8 cellular contexts compared by ENCODE assay signal in the genomic region with DNA sequence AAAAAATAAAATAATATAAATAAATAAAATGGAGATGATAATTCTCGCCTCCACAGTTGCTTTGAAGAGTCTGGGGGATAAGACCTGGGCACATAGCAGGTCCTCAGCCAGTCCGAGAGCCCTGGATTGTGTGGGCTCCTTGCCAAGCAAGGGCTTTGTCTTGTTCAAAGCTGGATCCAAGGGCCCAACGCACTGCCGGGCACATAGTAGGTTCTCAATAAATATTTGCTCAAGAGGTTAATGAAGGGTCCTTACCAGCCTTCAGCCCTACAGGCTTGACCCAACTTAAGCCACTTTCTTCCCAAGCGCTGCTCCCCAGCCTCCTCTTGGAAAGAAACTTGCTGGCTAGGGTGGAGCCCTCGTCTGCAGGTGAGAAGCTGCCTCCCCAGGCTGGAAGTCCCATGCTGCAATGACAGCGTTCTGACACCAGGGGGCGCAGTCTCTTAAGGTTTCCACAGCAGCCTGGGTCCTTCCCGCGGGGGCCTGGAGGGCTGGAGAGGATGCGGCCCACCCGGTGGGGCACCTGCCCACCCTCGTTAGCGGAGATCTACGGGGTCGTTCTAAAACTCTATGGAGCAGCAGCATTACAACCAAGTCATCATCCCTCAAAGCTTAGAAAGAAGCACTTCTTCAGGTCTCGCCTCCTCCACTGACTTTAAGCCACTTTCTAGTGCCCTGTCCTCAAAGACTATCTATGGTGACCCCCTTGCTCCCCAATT.
DNase-seq lines count a peak whose midpoint lies in the region; ATAC-seq and TF ChIP-seq lines count a peak whose summit lies in the region.

No MANE protein-coding gene starts in this region.

- H3K27ac Mint-ChIP-seq in Caco-2 (ENCODE audit: unreplicated experiment) (no peak overlapping the region), natural killer cell (peak overlapping the region; percentile 11 to 63)

- H3K36me3 Mint-ChIP-seq in Caco-2 (ENCODE audit: insufficient read depth, unreplicated experiment) (no peaks in the 10 kb centered on the region), natural killer cell (no peaks in the 10 kb centered on the region)

- H2AFZ ChIP-seq in OCI-LY1 (ENCODE audit: low read length): no peak overlapping the region

- no peak overlapping the region for H3K27ac ChIP-seq in OCI-LY1 (ENCODE audit: low read depth, low read length, poor library complexity, severe bottlenecking)

- H3F3A ChIP-seq in OCI-LY1 (ENCODE audit: insufficient read depth, low read length): no peaks in the 10 kb centered on the region

- CTCF ChIA-PET in Caco-2 (lab: Charles Lee): interaction anchor here (0.6 to 1.2 kb wide), 10 partner anchors 9 to 817 kb away, joined by 3 to 6 read pairs (median 4); no protein-coding TSS in a partner anchor

- POLR2A ChIA-PET in Caco-2 (lab: Charles Lee): no interaction called here

- no peaks in the 10 kb centered on the region for H3K9me2 ChIP-seq in OCI-LY1 (ENCODE audit: low read depth, low read length)

- intact Hi-C loops in Caco-2 (cut with micrococcal nuclease; ENCODE audit: unreplicated experiment): loop anchor here (1.0 to 10.0 kb wide), 3 partner anchors 128 to 260 kb away; partner anchors contain the start of gene NEK6
- intact Hi-C loops in natural killer cell (cut with micrococcal nuclease): loop anchor here (2.0 to 10.0 kb wide), 5 partner anchors 128 to 410 kb away; partner anchors contain the start of gene NEK6

- H4K20me1 ChIP-seq in OCI-LY1 (ENCODE audit: insufficient read depth, low read length): no peaks in the 10 kb centered on the region

- peaks cover 14% of the 10 kb centered on the region for H3K4me1 Mint-ChIP-seq in Caco-2 (ENCODE audit: low read depth, unreplicated experiment)
- peaks cover 7 to 8% of the 10 kb centered on the region in 2 donors for H3K4me1 Mint-ChIP-seq in natural killer cell

- H3K79me2 ChIP-seq in OCI-LY1 (ENCODE audit: insufficient read depth, low read length): no peaks in the 10 kb centered on the region

- BruUV-seq in Caco-2 (replicated peaks; lab: Mats Ljungman, UMichigan): no TSS peak

- H3K4me3 Mint-ChIP-seq in Caco-2 (ENCODE audit: unreplicated experiment) (no peak overlapping the region), natural killer cell (no peak overlapping the region)

- H3K27me3 ChIP-seq in Caco-2 (replicated peaks; ENCODE audit: control insufficient read depth, insufficient read depth, low read length) (no peaks in the 10 kb centered on the region), OCI-LY1 (ENCODE audit: insufficient read depth, low read length) (0 out of 2 replicates have a peak, but pooled peaks cover 5% of the 10 kb centered on the region)

- no peak overlapping the region for H3K9ac ChIP-seq in OCI-LY1 (ENCODE audit: low read length)

- H3K4me1 ChIP-seq in Caco-2: peaks cover 21% of the 10 kb centered on the region
- H3K4me1 ChIP-seq in OCI-LY1 (ENCODE audit: insufficient read depth, low read length, severe bottlenecking): no peaks in the 10 kb centered on the region

- peak; percentile 92 to 99 for TF ChIP-seq CTCF in Caco-2 (IDR thresholded peaks at IDR 0.05; ENCODE audit: insufficient read depth in 1 of 2, low read depth in 1 of 2, low read length in 1 of 2, severe bottlenecking in 1 of 2, unreplicated experiment in 1 of 2)
- TF ChIP-seq CTCF in OCI-LY1 (IDR thresholded peaks at IDR 0.05; ENCODE audit: low read length): peak; percentile 94
- peak; percentile 96 for TF ChIP-seq CTCF in natural killer cell (IDR thresholded peaks at IDR 0.05)

- H3K36me3 ChIP-seq in Caco-2 (ENCODE audit: control insufficient read depth, insufficient read depth, low read length) (no peaks in the 10 kb centered on the region), OCI-LY1 (ENCODE audit: insufficient read depth, low read length) (no peaks in the 10 kb centered on the region)

- H3K9me3 ChIP-seq in Caco-2 (no peaks in the 10 kb centered on the region), OCI-LY1 (ENCODE audit: low read length) (no peaks in the 10 kb centered on the region)

- TF ChIP-seq POLR2A in erythroblast (IDR thresholded peaks at IDR 0.05; ENCODE audit: low read length): no peak

- no peaks in the 10 kb centered on the region for H3K9me3 Mint-ChIP-seq in Caco-2 (ENCODE audit: unreplicated experiment)
- no peaks in the 10 kb centered on the region for H3K9me3 Mint-ChIP-seq in natural killer cell

- H3K4me2 ChIP-seq in OCI-LY1 (ENCODE audit: low read length): no peak overlapping the region

- H3K27me3 Mint-ChIP-seq in Caco-2 (ENCODE audit: insufficient read depth, unreplicated experiment): no peaks in the 10 kb centered on the region
- H3K27me3 Mint-ChIP-seq in natural killer cell (ENCODE audit: low read depth in 2 of 2): no peaks in the 10 kb centered on the region

- ATAC-seq in HG03460 (IDR thresholded peaks at IDR 0.05; ENCODE audit: unreplicated experiment) (peak; percentile 61), natural killer cell (peak; percentile 74 to 85 (median 84)), GM18861 (IDR thresholded peaks at IDR 0.05; ENCODE audit: unreplicated experiment) (no peak)

- DNase-seq in Caco-2 (peak; percentile 78 to 84), erythroblast (lab: John Stamatoyannopoulos, UW) (peak; percentile 69 to 85), natural killer cell (peak; percentile 77)
- peak; percentile 95 for DNase-seq in activated CD8-positive, alpha-beta memory T cell treated with anti-CD3 and anti-CD28 coated beads, Interleukin-2, amount 50 U/mL, for 48 hours
- peak; percentile 33 to 66 (median 42) for DNase-seq in stimulated activated naive CD4-positive, alpha-beta T cell (lab: John Stamatoyannopoulos, UW)

- H3K4me3 ChIP-seq in Caco-2 (ENCODE audit: low read depth, low read length) (no peak overlapping the region), OCI-LY1 (ENCODE audit: low read depth, low read length, poor library complexity, severe bottlenecking) (no peak overlapping the region)

Comparison
In these comparisons a context has a peak if more than half of its experiments do, and no peak if none do; other contexts are left out.
1. DNase-seq: peak in every context shown above with its lines; median percentile 95 in activated CD8-positive, alpha-beta memory T cell treated with anti-CD3 and anti-CD28 coated beads, Interleukin-2, amount 50 U/mL, for 48 hours; 81 in Caco-2; 77 in erythroblast; 77 in natural killer cell; 42 in stimulated activated naive CD4-positive, alpha-beta T cell.